Comparison of ENCODE assay signal across 11 cellular contexts in genomic region chr14:32009221-32009620, GRCh38.
DNase-seq lines count a peak whose midpoint lies in the region; ATAC-seq and TF ChIP-seq lines count a peak whose summit lies in the region.
"Had no signal": no experiment of that assay in that cellular context is flagged by ENCODE, and none has a peak within 500 bp of the region (broad histone marks: within the 10 kb centered on the region; RNA-seq: fewer than 3 reads in every experiment).

No MANE protein-coding gene starts in this region.

- peak overlapping the region; percentile 98 for H3K27ac Mint-ChIP-seq in Caco-2 (ENCODE audit: unreplicated experiment)
- H3K27ac Mint-ChIP-seq: CD8-positive, alpha-beta T cell had no signal

- H3F3A ChIP-seq in smooth muscle cell (ENCODE audit: low read depth) = peaks cover 28% of the 10 kb centered on the region

- no peaks in the 10 kb centered on the region for H3K36me3 Mint-ChIP-seq in Caco-2 (ENCODE audit: insufficient read depth, unreplicated experiment)
- H3K36me3 Mint-ChIP-seq: CD8-positive, alpha-beta T cell had no signal

- POLR2A ChIA-PET in Caco-2 (lab: Charles Lee) (no interaction called here), RWPE1 (lab: Yijun Ruan, JAX; ENCODE audit: low non-redundant PET) (no interaction called here)

- H3K27me3 Mint-ChIP-seq in Caco-2 (ENCODE audit: insufficient read depth, unreplicated experiment) = no peaks in the 10 kb centered on the region

- WGBS in smooth muscle cell (ENCODE audit: low lambda C conversion rate) = 18% methylated on average over 1 of the region's 1 CpG

- no peak for ATAC-seq in HG02884 (IDR thresholded peaks at IDR 0.05; ENCODE audit: unreplicated experiment)
- ATAC-seq: CD8-positive, alpha-beta T cell had no signal

- no peak overlapping the region for H3K4me2 ChIP-seq in smooth muscle cell
- H3K4me2 ChIP-seq: KMS-11 had no signal

- no peaks in the 10 kb centered on the region for H4K20me1 ChIP-seq in smooth muscle cell (ENCODE audit: low read depth)

- peaks cover 52% of the 10 kb centered on the region for H3K4me1 Mint-ChIP-seq in Caco-2 (ENCODE audit: low read depth, unreplicated experiment)

- no peaks in the 10 kb centered on the region for H3K9me3 Mint-ChIP-seq in Caco-2 (ENCODE audit: unreplicated experiment)
- H3K9me3 Mint-ChIP-seq: CD8-positive, alpha-beta T cell had no signal

- H3K4me3 Mint-ChIP-seq in Caco-2 (ENCODE audit: unreplicated experiment) = no peak overlapping the region
- H3K4me3 Mint-ChIP-seq: CD8-positive, alpha-beta T cell had no signal

- H3K36me3 ChIP-seq in Caco-2 (ENCODE audit: control insufficient read depth, insufficient read depth, low read length) (no peaks in the 10 kb centered on the region; the same call in 1 of the 2 replicates), smooth muscle cell (ENCODE audit: low read depth) (no peaks in the 10 kb centered on the region)

- H2AFZ ChIP-seq in smooth muscle cell (ENCODE audit: low read depth) = no peak overlapping the region

- BruUV-seq in Caco-2 (replicated peaks; lab: Mats Ljungman, UMichigan) = no TSS peak

- H3K4me1 ChIP-seq in Caco-2 (peaks cover 59% of the 10 kb centered on the region), smooth muscle cell (ENCODE audit: low read depth) (peaks cover 17% of the 10 kb centered on the region)

- TF ChIP-seq CTCF in Caco-2 (IDR thresholded peaks at IDR 0.05; ENCODE audit: insufficient read depth in 1 of 2, low read depth in 1 of 2, low read length in 1 of 2, severe bottlenecking in 1 of 2, unreplicated experiment in 1 of 2) (no peak), smooth muscle cell (IDR thresholded peaks at IDR 0.05; ENCODE audit: borderline replicate concordance, insufficient read depth, poor library complexity, severe bottlenecking) (no peak), RWPE1 (conservative IDR thresholded peaks at IDR 0.05; ENCODE audit: low read depth) (no peak)

- no peak overlapping the region for H3K9ac ChIP-seq in smooth muscle cell (ENCODE audit: low read depth)
- H3K9ac ChIP-seq: KMS-11 had no signal

- H3K27ac ChIP-seq in smooth muscle cell (ENCODE audit: low read depth) (peak overlapping the region; percentile 87), RWPE1 (no peak overlapping the region)
- H3K27ac ChIP-seq: KMS-11 had no signal

- intact Hi-C loops in Caco-2 (cut with micrococcal nuclease; ENCODE audit: unreplicated experiment) = no loop called here

- H3K9me3 ChIP-seq in Caco-2 (no peaks in the 10 kb centered on the region), smooth muscle cell (replicated peaks; ENCODE audit: low read depth) (no peaks in the 10 kb centered on the region)

- no peak overlapping the region for H3K4me3 ChIP-seq in Caco-2 (ENCODE audit: low read depth, low read length)
- no peak overlapping the region for H3K4me3 ChIP-seq in smooth muscle cell

- H3K27me3 ChIP-seq in Caco-2 (replicated peaks; ENCODE audit: control insufficient read depth, insufficient read depth, low read length) (no peaks in the 10 kb centered on the region), smooth muscle cell (ENCODE audit: low read depth) (no peaks in the 10 kb centered on the region)

- DNase-seq in Caco-2 (no peak), NCI-H69 (lab: John Stamatoyannopoulos, UW) (peak; percentile 13), smooth muscle cell (lab: John Stamatoyannopoulos, UW; ENCODE audit: unreplicated experiment) (no peak), RWPE1 (ENCODE audit: low spot score) (no peak), activated gamma-delta T cell treated with Interleukin-2 at 50 U/mL for 16 hours (no peak)
- DNase-seq: AML-193; CD8-positive, alpha-beta T cell; GOT3; H7 had no signal

- H3K79me2 ChIP-seq in smooth muscle cell (ENCODE audit: low read depth) = no peaks in the 10 kb centered on the region

- CTCF ChIA-PET in Caco-2 (lab: Charles Lee) (no interaction called here), RWPE1 (lab: Yijun Ruan, JAX) (interaction anchor here (0.6 kb wide), 1 partner anchor 68 kb away, joined by 3 read pairs; the partner anchor contains the start of gene ARHGAP5)
